ENCODE assay signal across 8 cellular contexts in the genomic region with DNA sequence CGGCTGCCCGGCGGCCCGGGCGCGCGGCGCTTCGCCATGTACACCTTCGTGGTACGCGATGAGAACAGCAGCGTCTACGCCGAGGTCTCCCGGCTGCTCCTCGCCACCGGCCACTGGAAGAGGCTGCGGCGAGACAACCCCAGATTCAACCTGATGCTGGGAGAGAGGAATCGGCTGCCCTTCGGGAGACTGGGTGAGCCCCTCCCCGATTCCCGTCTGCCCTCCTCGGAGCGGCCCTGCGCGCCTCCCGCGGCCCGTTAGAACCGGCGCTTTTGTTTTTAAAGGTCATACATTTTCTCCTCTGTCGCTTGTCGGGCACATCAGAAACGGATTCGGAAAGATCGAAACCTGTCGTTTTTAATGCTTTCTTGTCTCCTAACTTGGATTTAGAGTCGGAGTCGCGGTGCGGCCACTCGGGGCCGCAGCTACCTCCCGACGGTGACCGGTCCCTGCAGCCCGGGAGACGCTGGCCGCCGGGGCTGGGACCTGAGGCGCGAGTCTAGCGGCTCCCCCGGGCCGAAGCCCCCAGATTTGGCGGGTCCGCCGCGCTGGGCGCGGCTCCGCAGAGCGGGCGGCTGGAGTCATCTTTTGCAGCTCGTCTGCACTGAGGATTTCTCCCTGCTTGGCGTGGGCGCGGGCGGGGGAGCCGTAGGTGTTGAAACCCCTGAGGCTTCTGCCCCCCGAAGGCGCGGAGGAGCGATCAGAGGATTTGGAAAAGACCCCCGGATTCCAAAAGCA. TPM values are rescaled to one million over a fixed set of nuclear protein-coding genes. Genes with fewer than 3 reads are reported as not detected.
DNase-seq lines count a peak whose midpoint lies in the region; ATAC-seq, FAIRE-seq and TF ChIP-seq lines count a peak whose summit lies in the region.

No MANE protein-coding gene starts in this region.

- H2AFZ ChIP-seq in H9 (ENCODE audit: low read length) (no peak overlapping the region), endothelial cell of umbilical vein (ENCODE audit: low read depth, low read length) (peak overlapping the region; percentile 20)

- peaks cover 24% of the 10 kb centered on the region for H3K23me2 ChIP-seq in H9 (ENCODE audit: insufficient read length, low read depth, low read length, poor library complexity, severe bottlenecking)

- no peaks in the 10 kb centered on the region; the same call in 1 of the 2 replicates for H3K27me3 ChIP-seq in H9 (ENCODE audit: insufficient read depth, low read length)
- H3K27me3 ChIP-seq in endothelial cell of umbilical vein (ENCODE audit: control insufficient read depth in 2 of 2, insufficient read depth in 2 of 2, low read length in 2 of 2), result no peaks in the 10 kb centered on the region
- H3K27me3 ChIP-seq in mononuclear cell (ENCODE audit: insufficient read depth, low read length), result no peaks in the 10 kb centered on the region
- H3K27me3 ChIP-seq in stomach, result no peaks in the 10 kb centered on the region

- H3T11ph ChIP-seq in H9 (ENCODE audit: low read length), result no peak overlapping the region

- no peak for FAIRE-seq in endothelial cell of umbilical vein (lab: Jason Lieb, UNC)

- CTCF ChIA-PET in activated CD8-positive, alpha-beta memory T cell treated with anti-CD3 and anti-CD28 coated beads, Interleukin-2, amount 10 ng/mL, durations not matched to agents 7 days and 5 days (lab: Charles Lee), result interaction anchor here (0.7 to 1.5 kb wide), 3 partner anchors 12 to 459 kb away, joined by 3 to 5 read pairs (median 4); no protein-coding TSS in a partner anchor
- CTCF ChIA-PET in endothelial cell of umbilical vein (lab: Charles Lee), result interaction anchor here (1.2 to 3.6 kb wide), 3 partner anchors 11 to 595 kb away, joined by 3 to 25 read pairs (median 12); no protein-coding TSS in a partner anchor

- dilution Hi-C loops in endothelial cell of umbilical vein (cut with MboI; ENCODE audit: extremely low pct_ligation_motif_present, low sequenced_read_pairs), result no loop called here

- H2AK5ac ChIP-seq in H9 (ENCODE audit: insufficient read length, low read length), result no peak overlapping the region

- ATAC-seq in activated CD8-positive, alpha-beta memory T cell treated with anti-CD3 and anti-CD28 coated beads, Interleukin-2, amount 10 ng/mL, durations not matched to agents 7 days and 5 days, result peak; percentile 4

- H3K4me1 ChIP-seq in H9 (ENCODE audit: insufficient read depth, low read length), result no peaks in the 10 kb centered on the region; the same call in 1 of the 2 replicates
- H3K4me1 ChIP-seq in endothelial cell of umbilical vein (ENCODE audit: control insufficient read depth, extremely low read depth, insufficient read depth, low read length), result peaks cover 10% of the 10 kb centered on the region
- peaks cover 24% of the 10 kb centered on the region for H3K4me1 ChIP-seq in mononuclear cell (ENCODE audit: insufficient read depth, low read length)
- H3K4me1 ChIP-seq in stomach, result peaks cover 9 to 33% (median 28%) of the 10 kb centered on the region in 4 donors

- H3K9me1 ChIP-seq in endothelial cell of umbilical vein (replicated peaks; ENCODE audit: control insufficient read depth, extremely low read depth, insufficient read depth, low read length), result no peaks in the 10 kb centered on the region

- peaks cover 15% of the 10 kb centered on the region for H3K27me3 Mint-ChIP-seq in H9 (ENCODE audit: low read depth)
- peaks cover 6% of the 10 kb centered on the region for H3K27me3 Mint-ChIP-seq in activated CD8-positive, alpha-beta memory T cell treated with anti-CD3 and anti-CD28 coated beads, Interleukin-2, amount 10 ng/mL, durations not matched to agents 7 days and 5 days

- H3K23ac ChIP-seq in H9 (ENCODE audit: insufficient read length, low read depth, low read length), result no peak overlapping the region

- peaks cover 6% of the 10 kb centered on the region; the same call in 1 of the 2 replicates for H3K79me2 ChIP-seq in H9 (ENCODE audit: insufficient read depth, low read length)
- H3K79me2 ChIP-seq in endothelial cell of umbilical vein (ENCODE audit: control insufficient read depth, insufficient read depth, low read length), result peaks cover 44% of the 10 kb centered on the region

- H3K9me3 Mint-ChIP-seq in H9, result no peaks in the 10 kb centered on the region; a peak in 1 of 5 replicates
- no peaks in the 10 kb centered on the region for H3K9me3 Mint-ChIP-seq in activated CD8-positive, alpha-beta memory T cell treated with anti-CD3 and anti-CD28 coated beads, Interleukin-2, amount 10 ng/mL, durations not matched to agents 7 days and 5 days (ENCODE audit: low read depth)

- peak overlapping the region; percentile 57 for H3K18ac ChIP-seq in H9 (ENCODE audit: insufficient read length, low read depth, low read length)

- no peak overlapping the region for H4K5ac ChIP-seq in H9 (ENCODE audit: insufficient read length, low read depth, low read length)

- H3K4me3 Mint-ChIP-seq in H9, result peak overlapping the region; percentile 93 to 97
- peak overlapping the region; percentile 94 for H3K4me3 Mint-ChIP-seq in activated CD8-positive, alpha-beta memory T cell treated with anti-CD3 and anti-CD28 coated beads, Interleukin-2, amount 10 ng/mL, durations not matched to agents 7 days and 5 days

- H3K36me3 ChIP-seq in endothelial cell of umbilical vein (ENCODE audit: control insufficient read depth in 2 of 2, extremely low read depth in 1 of 2, insufficient read depth in 2 of 2, low read length in 2 of 2), result peaks cover 0 to 4% of the 10 kb centered on the region in 2 experiments
- H3K36me3 ChIP-seq in stomach, result peaks cover 0 to 9% (median 0%) of the 10 kb centered on the region in 4 donors

- H2BK12ac ChIP-seq in H9 (ENCODE audit: insufficient read length, low read depth, low read length), result no peak overlapping the region

- H3K27ac Mint-ChIP-seq in H9, result peak overlapping the region in 2 of 3 experiments; percentile 84 to 90; a peak in 4 of 7 replicates
- H3K27ac Mint-ChIP-seq in activated CD8-positive, alpha-beta memory T cell treated with anti-CD3 and anti-CD28 coated beads, Interleukin-2, amount 10 ng/mL, durations not matched to agents 7 days and 5 days, result peak overlapping the region; percentile 81

- H3K4me1 Mint-ChIP-seq in H9, result peaks cover 18 to 21% of the 10 kb centered on the region in 2 experiments
- H3K4me1 Mint-ChIP-seq in activated CD8-positive, alpha-beta memory T cell treated with anti-CD3 and anti-CD28 coated beads, Interleukin-2, amount 10 ng/mL, durations not matched to agents 7 days and 5 days, result peaks cover 31% of the 10 kb centered on the region

- no peak for TF ChIP-seq POLR2A in endothelial cell of umbilical vein (IDR thresholded peaks at IDR 0.05; ENCODE audit: low read depth, low read length)
- no peak for TF ChIP-seq POLR2A in stomach (IDR thresholded peaks at IDR 0.05)

- peak overlapping the region; percentile 83 to 90 (median 89) for H3K4me3 ChIP-seq in endothelial cell of umbilical vein (replicated peaks in 1 of 3; ENCODE audit: insufficient read depth in 1 of 3, low read depth in 1 of 3, low read length in 3 of 3)
- peak overlapping the region; percentile 80 for H3K4me3 ChIP-seq in mononuclear cell (ENCODE audit: low read length)
- H3K4me3 ChIP-seq in stomach, result peak overlapping the region; percentile 83 to 97 (median 90)

- H3K9me3 ChIP-seq in H9 (ENCODE audit: control insufficient read depth, low read depth, low read length), result no peaks in the 10 kb centered on the region
- no peaks in the 10 kb centered on the region for H3K9me3 ChIP-seq in endothelial cell of umbilical vein (replicated peaks; ENCODE audit: control insufficient read depth, insufficient read depth, low read length)
- no peaks in the 10 kb centered on the region for H3K9me3 ChIP-seq in mononuclear cell (ENCODE audit: low read depth, low read length)
- H3K9me3 ChIP-seq in stomach, result no peaks in the 10 kb centered on the region

- H2BK5ac ChIP-seq in H9 (ENCODE audit: insufficient read length, low read length), result no peak overlapping the region

- DNase-seq in ELF-1 (ENCODE audit: low read depth, low spot score) (peak; percentile 38), H9 (peak; percentile 38), NCI-H1417 (lab: John Stamatoyannopoulos, UW) (peak; percentile 26 to 78 (median 75)), endothelial cell of umbilical vein (ENCODE audit: low read depth, low spot score) (peak; percentile 49), stomach (no peak), SKM-1 treated with dmso at 0.1 percent for 144 hours (lab: John Stamatoyannopoulos, UW; ENCODE audit: unreplicated experiment) (no peak)
- DNase-seq in activated CD8-positive, alpha-beta memory T cell treated with anti-CD3 and anti-CD28 coated beads, Interleukin-2, amount 10 ng/mL, durations not matched to agents 7 days and 5 days, result peak; percentile 50

- WGBS in H9 (ENCODE audit: extremely low coverage, insufficient read length, low lambda C conversion rate), result no CpG with 5 or more reads among the region's 77 CpGs
- 0 to 1% (median 1%) methylated on average over 37 to 77 of the region's 77 CpGs for WGBS in stomach, 5 donors

- no peak overlapping the region for H2BK120ac ChIP-seq in H9 (ENCODE audit: low read depth, low read length, poor library complexity, severe bottlenecking)

- intact Hi-C loops in endothelial cell of umbilical vein (cut with micrococcal nuclease) (no loop called here), stomach (cut with DNase I; ENCODE audit: low total_unique reads) (loop anchor here (10.0 kb wide), 1 partner anchor 62 kb away; the partner anchor contains the start of gene POLR1B)

- peak overlapping the region; percentile 56 for H3K14ac ChIP-seq in H9 (ENCODE audit: insufficient read depth, low read length)

- peak overlapping the region; percentile 89 for H4K8ac ChIP-seq in H9 (replicated peaks; ENCODE audit: insufficient read length, low read depth, low read length)

- TF ChIP-seq EP300 in stomach (IDR thresholded peaks at IDR 0.05), result no peak

- H3K36me3 Mint-ChIP-seq in H9 (ENCODE audit: insufficient read depth in 1 of 3, low read depth in 3 of 3), result peaks cover 11 to 30% (median 20%) of the 10 kb centered on the region in 3 experiments
- H3K36me3 Mint-ChIP-seq in activated CD8-positive, alpha-beta memory T cell treated with anti-CD3 and anti-CD28 coated beads, Interleukin-2, amount 10 ng/mL, durations not matched to agents 7 days and 5 days, result peaks cover 18% of the 10 kb centered on the region

- TSS peak; percentile 63 for BruUV-seq in endothelial cell of umbilical vein (replicated peaks; lab: Mats Ljungman, UMichigan)

- no peak overlapping the region for H3K56ac ChIP-seq in H9 (ENCODE audit: insufficient read length, low read depth, low read length)

- H3K27ac ChIP-seq in H9 (ENCODE audit: insufficient read length, low read depth, low read length) (no peak overlapping the region), endothelial cell of umbilical vein (ENCODE audit: insufficient read depth, low read depth, low read length) (peak overlapping the region; percentile 71), stomach (peak overlapping the region; percentile 83 to 93 (median 87))

- POLR2A ChIA-PET in endothelial cell of umbilical vein (lab: Charles Lee), result no interaction called here

- no peak overlapping the region for H4K91ac ChIP-seq in H9 (ENCODE audit: insufficient read length, low read depth, low read length)

- peak overlapping the region; percentile 100 for H3K4me2 ChIP-seq in H9 (ENCODE audit: insufficient read depth, insufficient read length, low read length)
- H3K4me2 ChIP-seq in endothelial cell of umbilical vein (ENCODE audit: insufficient read depth, low read length), result peak overlapping the region; percentile 90

- TF ChIP-seq CTCF in H9 (conservative IDR thresholded peaks at IDR 0.05), result no peak
- no peak for TF ChIP-seq CTCF in endothelial cell of umbilical vein (IDR thresholded peaks at IDR 0.05; ENCODE audit: extremely low read depth in 1 of 2, insufficient read depth in 1 of 2, low read depth in 1 of 2, low read length in 2 of 2)
- no peak for TF ChIP-seq CTCF in stomach (IDR thresholded peaks at IDR 0.05)

- no peaks in the 10 kb centered on the region for H3K79me1 ChIP-seq in H9 (ENCODE audit: insufficient read depth, low read depth, low read length, poor library complexity, severe bottlenecking)

- H3K4ac ChIP-seq in H9 (ENCODE audit: low read depth, low read length), result no peak overlapping the region; the same call in 1 of the 2 replicates

- H2BK15ac ChIP-seq in H9 (ENCODE audit: low read depth, low read length), result no peak overlapping the region

- H4K20me1 ChIP-seq in H9 (ENCODE audit: control insufficient read depth, insufficient read depth, insufficient read length) (no peaks in the 10 kb centered on the region), endothelial cell of umbilical vein (replicated peaks; ENCODE audit: control insufficient read depth, extremely low read depth, insufficient read depth, low read length) (peaks cover 3% of the 10 kb centered on the region)

- peak overlapping the region; percentile 84 for H3K9ac ChIP-seq in H9 (ENCODE audit: extremely low read depth, insufficient read length, low read length)
- peak overlapping the region; percentile 84 for H3K9ac ChIP-seq in endothelial cell of umbilical vein (replicated peaks; ENCODE audit: extremely low read depth, insufficient read depth, low read length)

- no peak overlapping the region for H2BK20ac ChIP-seq in H9 (ENCODE audit: low read depth, low read length, poor library complexity, severe bottlenecking)

RNA-seq across cellular contexts. Expression of gene TTL, which starts 0.5 kb away (rescaled TPM):
- 57.8 and 58.9 TPM in 2 replicates for total RNA-seq in H9 (2021)
- 10 to 100 TPM; 33.0 to 41.2 TPM for total RNA-seq in activated CD8-positive, alpha-beta memory T cell treated with anti-CD3 and anti-CD28 coated beads, Interleukin-2, amount 10 ng/mL, durations not matched to agents 7 days and 5 days
- total RNA-seq in endothelial cell of umbilical vein, result 66.8 and 71.0 TPM in 2 replicates
- polyA plus RNA-seq in endothelial cell of umbilical vein, result 17.9 and 21.9 TPM in 2 replicates
- polyA plus RNA-seq in endothelial cell of umbilical vein (2011; cell fraction: cytosol; rRNA removed), result 22.7 and 23.9 TPM in 2 replicates
- 34.9 and 40.9 TPM in 2 replicates for polyA plus RNA-seq in endothelial cell of umbilical vein (2011; cell fraction: nucleus; rRNA removed)
- polyA plus RNA-seq in endothelial cell of umbilical vein (2012), result 52.1 and 63.9 TPM in 2 replicates
- 54.3 and 59.0 TPM in 2 replicates for polyA minus RNA-seq in endothelial cell of umbilical vein
- polyA minus RNA-seq in endothelial cell of umbilical vein (2011; cell fraction: cytosol; rRNA and poly(A)+ RNA removed), result 30.0 TPM
- 20.8 and 32.0 TPM in 2 replicates for polyA minus RNA-seq in endothelial cell of umbilical vein (2011; cell fraction: nucleus; rRNA and poly(A)+ RNA removed)
- 11.0 TPM for total RNA-seq in mononuclear cell
- 10 to 100 TPM in 2 of 5 donors, 1 to 10 TPM in 3; 2.7 to 26.5 (median 5.3) TPM for total RNA-seq in stomach
- 1 to 10 TPM; 5.2 to 9.7 (median 6.7) TPM for polyA plus RNA-seq in stomach

RNA-seq across cellular contexts. Expression of gene RGPD8, which starts 49.0 kb away (rescaled TPM):
- total RNA-seq in H9 (2021) (6.6 and 8.1 TPM in 2 replicates), endothelial cell of umbilical vein (10.8 and 17.7 TPM in 2 replicates), mononuclear cell (96.6 TPM), stomach (10 to 100 TPM in 4 of 5 donors, 1 to 10 TPM in 1; 6.4 to 54.3 (median 22.7) TPM)
- 10 to 100 TPM in 1 of 2 experiments, 1 to 10 TPM in 1; 8.4 to 13.1 TPM for total RNA-seq in activated CD8-positive, alpha-beta memory T cell treated with anti-CD3 and anti-CD28 coated beads, Interleukin-2, amount 10 ng/mL, durations not matched to agents 7 days and 5 days
- polyA plus RNA-seq in endothelial cell of umbilical vein (0.75 and 0.98 TPM in 2 replicates), stomach (under 1 TPM in 2 of 3 donors, not detected in 1; 0.31 to 0.88 TPM)
- 0.37 and 0.52 TPM in 2 replicates for polyA plus RNA-seq in endothelial cell of umbilical vein (2011; cell fraction: cytosol; rRNA removed)
- 10.8 and 12.0 TPM in 2 replicates for polyA plus RNA-seq in endothelial cell of umbilical vein (2011; cell fraction: nucleus; rRNA removed)
- polyA plus RNA-seq in endothelial cell of umbilical vein (2012), result 6.2 and 8.0 TPM in 2 replicates
- polyA minus RNA-seq in endothelial cell of umbilical vein, result 1.7 and 7.9 TPM in 2 replicates
- 2.7 TPM for polyA minus RNA-seq in endothelial cell of umbilical vein (2011; cell fraction: cytosol; rRNA and poly(A)+ RNA removed)
- polyA minus RNA-seq in endothelial cell of umbilical vein (2011; cell fraction: nucleus; rRNA and poly(A)+ RNA removed), result 28.9 and 30.9 TPM in 2 replicates

RNA-seq across cellular contexts. Expression of gene POLR1B, which starts 59.8 kb away (rescaled TPM):
- total RNA-seq in H9 (2021) (72.0 and 83.6 TPM in 2 replicates), endothelial cell of umbilical vein (21.3 and 28.9 TPM in 2 replicates), mononuclear cell (8.2 TPM), stomach (10 to 100 TPM; 10.4 to 42.9 (median 16.9) TPM)
- total RNA-seq in activated CD8-positive, alpha-beta memory T cell treated with anti-CD3 and anti-CD28 coated beads, Interleukin-2, amount 10 ng/mL, durations not matched to agents 7 days and 5 days, result 10 to 100 TPM; 33.7 to 54.9 TPM
- polyA plus RNA-seq in endothelial cell of umbilical vein (12.2 and 13.8 TPM in 2 replicates), stomach (1 to 10 TPM; 2.7 to 4.2 (median 3.9) TPM)
- polyA plus RNA-seq in endothelial cell of umbilical vein (2011; cell fraction: cytosol; rRNA removed), result 9.0 and 9.3 TPM in 2 replicates
- polyA plus RNA-seq in endothelial cell of umbilical vein (2011; cell fraction: nucleus; rRNA removed), result 13.0 and 16.0 TPM in 2 replicates
- 13.8 and 24.3 TPM in 2 replicates for polyA plus RNA-seq in endothelial cell of umbilical vein (2012)
- 36.9 and 49.4 TPM in 2 replicates for polyA minus RNA-seq in endothelial cell of umbilical vein
- polyA minus RNA-seq in endothelial cell of umbilical vein (2011; cell fraction: cytosol; rRNA and poly(A)+ RNA removed), result 35.9 TPM
- polyA minus RNA-seq in endothelial cell of umbilical vein (2011; cell fraction: nucleus; rRNA and poly(A)+ RNA removed), result 18.5 and 20.1 TPM in 2 replicates

Comparison
In these comparisons a context has a peak if more than half of its experiments do, and no peak if none do; other contexts are left out.
1. DNase-seq: peak in ELF-1 (single experiment), H9 (single experiment), NCI-H1417 (3 of 3), activated CD8-positive, alpha-beta memory T cell treated with anti-CD3 and anti-CD28 coated beads, Interleukin-2, amount 10 ng/mL, durations not matched to agents 7 days and 5 days (single experiment) and endothelial cell of umbilical vein (single experiment); none in stomach (single experiment) and SKM-1 treated with dmso at 0.1 percent for 144 hours (single experiment).
2. Peak in every context shown above with its lines, with median percentiles within 50 percentile points of each other: H3K4me3 ChIP-seq.